Comparison of ENCODE assay signal across 8 cellular contexts in genomic region chrX:21974011-21974385, GRCh38. TPM values are rescaled to one million over a fixed set of nuclear protein-coding genes. Genes with fewer than 3 reads are reported as not detected.
DNase-seq lines count a peak whose midpoint lies in the region; ATAC-seq and TF ChIP-seq lines count a peak whose summit lies in the region.

No MANE protein-coding gene starts in this region.

- H3K4me1 ChIP-seq in Caco-2 (peaks cover 18% of the 10 kb centered on the region), vagina (no peaks in the 10 kb centered on the region)

- H3K27me3 Mint-ChIP-seq in Caco-2 (ENCODE audit: insufficient read depth, unreplicated experiment), result no peaks in the 10 kb centered on the region

- H3K36me3 ChIP-seq in Caco-2 (ENCODE audit: control insufficient read depth, insufficient read depth, low read length) (no peaks in the 10 kb centered on the region), vagina (peaks cover 0 to 10% of the 10 kb centered on the region in 2 donors)

- peak overlapping the region; percentile 36 for H3K27ac ChIP-seq in vagina

- intact Hi-C loops in Caco-2 (cut with micrococcal nuclease; ENCODE audit: unreplicated experiment) (loop anchor here (1.0 kb wide), 1 partner anchor 240 kb away; no protein-coding TSS in a partner anchor), vagina (cut with DNase I) (no loop called here), left cardiac atrium (cut with DNase I) (loop anchor here in 1 of 2 donors (10.0 kb wide), 1 partner anchor 1449 kb away; no protein-coding TSS in a partner anchor)

- DNase-seq in Caco-2, result peak; percentile 39 to 40
- DNase-seq in epithelial cell of proximal tubule (ENCODE audit: low read depth), result no peak
- DNase-seq in vagina (ENCODE audit: extremely low spot score in 2 of 2), result no peak
- no peak for DNase-seq in NCI-H748 treated with DMSO at 0.1 percent for 48 hours (lab: John Stamatoyannopoulos, UW)
- no peak for DNase-seq in omental fat pad (ENCODE audit: low spot score)
- no peak for DNase-seq in left cardiac atrium

- H3K9me3 ChIP-seq in Caco-2 (no peaks in the 10 kb centered on the region), vagina (no peaks in the 10 kb centered on the region)

- H3K4me3 ChIP-seq in Caco-2 (ENCODE audit: low read depth, low read length), result no peak overlapping the region
- H3K4me3 ChIP-seq in epithelial cell of proximal tubule (ENCODE audit: low read depth, low read length), result peak overlapping the region; percentile 2
- H3K4me3 ChIP-seq in vagina, result no peak overlapping the region

- no TSS peak for BruUV-seq in Caco-2 (replicated peaks; lab: Mats Ljungman, UMichigan)

- H3K36me3 Mint-ChIP-seq in Caco-2 (ENCODE audit: insufficient read depth, unreplicated experiment), result peaks cover 65% of the 10 kb centered on the region

- peak; percentile 40 for ATAC-seq in GM19468 (IDR thresholded peaks at IDR 0.05; ENCODE audit: extremely low read depth, unreplicated experiment)
- peak; percentile 83 for ATAC-seq in HG03521 (IDR thresholded peaks at IDR 0.05; ENCODE audit: unreplicated experiment)
- no peak for ATAC-seq in omental fat pad (ENCODE audit: low FRiP score)
- no peak for ATAC-seq in left cardiac atrium

- CTCF ChIA-PET in Caco-2 (lab: Charles Lee), result no interaction called here

- POLR2A ChIA-PET in Caco-2 (lab: Charles Lee), result no interaction called here

- peak overlapping the region; percentile 48 for H3K4me3 Mint-ChIP-seq in Caco-2 (ENCODE audit: unreplicated experiment)

- TF ChIP-seq CTCF in Caco-2 (IDR thresholded peaks at IDR 0.05; ENCODE audit: insufficient read depth in 1 of 2, low read depth in 1 of 2, low read length in 1 of 2, severe bottlenecking in 1 of 2, unreplicated experiment in 1 of 2) (no peak), epithelial cell of proximal tubule (conservative IDR thresholded peaks at IDR 0.05; ENCODE audit: low read depth, low read length) (no peak), vagina (IDR thresholded peaks at IDR 0.05) (no peak), omental fat pad (IDR thresholded peaks at IDR 0.05) (no peak)

- peaks cover 20% of the 10 kb centered on the region for H3K4me1 Mint-ChIP-seq in Caco-2 (ENCODE audit: low read depth, unreplicated experiment)

- peak overlapping the region; percentile 81 for H3K27ac Mint-ChIP-seq in Caco-2 (ENCODE audit: unreplicated experiment)

- H3K27me3 ChIP-seq in Caco-2 (replicated peaks; ENCODE audit: control insufficient read depth, insufficient read depth, low read length) (no peaks in the 10 kb centered on the region), vagina (no peaks in the 10 kb centered on the region)

- no peak for TF ChIP-seq POLR2A in vagina (IDR thresholded peaks at IDR 0.05)

- H3K9me3 Mint-ChIP-seq in Caco-2 (ENCODE audit: unreplicated experiment), result no peaks in the 10 kb centered on the region

RNA-seq across cellular contexts. Expression of gene SMS, which starts 33.5 kb away (rescaled TPM):
- total RNA-seq in Caco-2 (2022) (158 and 164 TPM in 2 replicates), epithelial cell of proximal tubule (315 and 326 TPM in 2 replicates), vagina (36.8 TPM), omental fat pad (10 to 100 TPM; 38.1 to 46.5 (median 40.6) TPM), left cardiac atrium (10 to 100 TPM; 49.0 to 64.7 TPM)

RNA-seq across cellular contexts. Expression of gene PHEX, which starts 58.1 kb away (rescaled TPM):
- total RNA-seq in Caco-2 (2022), result 0.67 and 0.75 TPM in 2 replicates
- 0.07 and 0.29 TPM in 2 replicates for total RNA-seq in epithelial cell of proximal tubule
- 0.49 TPM for total RNA-seq in vagina
- total RNA-seq in omental fat pad, result under 1 TPM in 3 of 4 donors, not detected in 1; 0.06 to 0.24 (median 0.09) TPM
- total RNA-seq in left cardiac atrium, result under 1 TPM in 1 of 2 donors, not detected in 1; 0.29 TPM

Comparison
In these comparisons a context has a peak if more than half of its experiments do, and no peak if none do; other contexts are left out.
1. DNase-seq: peak in Caco-2 (2 of 2); none in epithelial cell of proximal tubule (single experiment), vagina (0 of 2), NCI-H748 treated with DMSO at 0.1 percent for 48 hours (single experiment), omental fat pad (single experiment) and left cardiac atrium (single experiment).
2. ATAC-seq: peak in GM19468 (single experiment) and HG03521 (single experiment); none in omental fat pad (single experiment) and left cardiac atrium (0 of 2).